Comparison of ENCODE assay signal across 8 cellular contexts in genomic region chr16:59404509-59404908, GRCh38.
"Had no signal": no experiment of that assay in that cellular context is flagged by ENCODE, and none has a peak within 500 bp of the region (broad histone marks: within the 10 kb centered on the region; RNA-seq: fewer than 3 reads in every experiment).

No MANE protein-coding gene starts in this region.

- FAIRE-seq: G401.6, GM12878, GM12891, GM12892, GM18507, GM19239 had no signal

- H3K4me3 ChIP-seq: GM12878 had no signal

- DNase-seq: GDM1, GF-D8 had no signal

- ATAC-seq: GM12878 had no signal
